ENCODE assay signal across 8 cellular contexts in genomic region chr6:106629103-106629858, GRCh38. TPM values are rescaled to one million over a fixed set of nuclear protein-coding genes. Genes with fewer than 3 reads are reported as not detected.
A peak's percentile ranks its signal among the peaks of the same experiment; 100 is the strongest.
DNase-seq lines count a peak whose midpoint lies in the region; ATAC-seq and TF ChIP-seq lines count a peak whose summit lies in the region.

Gene QRSL1, plus strand, starts transcription at chr6:106629578. Its CDS starts 104 bp downstream, at chr6:106629682.
A gene with protein sequence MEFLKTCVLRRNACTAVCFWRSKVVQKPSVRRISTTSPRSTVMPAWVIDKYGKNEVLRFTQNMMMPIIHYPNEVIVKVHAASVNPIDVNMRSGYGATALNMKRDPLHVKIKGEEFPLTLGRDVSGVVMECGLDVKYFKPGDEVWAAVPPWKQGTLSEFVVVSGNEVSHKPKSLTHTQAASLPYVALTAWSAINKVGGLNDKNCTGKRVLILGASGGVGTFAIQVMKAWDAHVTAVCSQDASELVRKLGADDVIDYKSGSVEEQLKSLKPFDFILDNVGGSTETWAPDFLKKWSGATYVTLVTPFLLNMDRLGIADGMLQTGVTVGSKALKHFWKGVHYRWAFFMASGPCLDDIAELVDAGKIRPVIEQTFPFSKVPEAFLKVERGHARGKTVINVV (minus strand): TSS chr6:106629498. CDS start chr6:106629021, 477 bp downstream.

- peak within 1 kb of the TSS; percentile 81 for H3K23ac ChIP-seq in IMR-90 (ENCODE audit: low read depth, low read length)

- H2BK15ac ChIP-seq in IMR-90 (ENCODE audit: low read depth, low read length): no peak within 1 kb of the TSS; the same call in 2 of the 3 replicates

- H3K36me3 ChIP-seq in IMR-90 (ENCODE audit: control insufficient read depth, insufficient read depth, low read length) (no peaks in the 10 kb centered on the region), mucosa of rectum (ENCODE audit: control insufficient read depth in 2 of 2, insufficient read depth in 2 of 2, low read length in 2 of 2) (no peaks in the 10 kb centered on the region)

- in situ Hi-C loops in IMR-90 (cut with MboI; ENCODE audit: low sequenced_read_pairs): no loop called here

- H2BK20ac ChIP-seq in IMR-90 (ENCODE audit: low read depth, low read length): no peak within 1 kb of the TSS

- H2AK9ac ChIP-seq in IMR-90 (replicated peaks; ENCODE audit: low read depth, low read length, poor library complexity): peak within 1 kb of the TSS; percentile 70

- TSS peak; percentile 97 for BruUV-seq in IMR-90 (replicated peaks; lab: Mats Ljungman, UMichigan)

- H4K5ac ChIP-seq in IMR-90 (ENCODE audit: low read depth, low read length): peak within 1 kb of the TSS; percentile 94

- H3K27me3 ChIP-seq in IMR-90 (ENCODE audit: control insufficient read depth, insufficient read depth, low read length) (no peaks in the 10 kb centered on the region), mucosa of rectum (ENCODE audit: control insufficient read depth in 2 of 2, insufficient read depth in 2 of 2, low read length in 2 of 2) (no peaks in the 10 kb centered on the region)

- H2BK120ac ChIP-seq in IMR-90 (ENCODE audit: low read depth, low read length): peak within 1 kb of the TSS; percentile 51

- H2BK5ac ChIP-seq in IMR-90 (ENCODE audit: low read depth, low read length, poor library complexity, severe bottlenecking): peak within 1 kb of the TSS; percentile 54

- H3K4me1 ChIP-seq in IMR-90 (ENCODE audit: control insufficient read depth, insufficient read depth, low read length) (peaks cover 6% of the 10 kb centered on the region), mucosa of rectum (ENCODE audit: control insufficient read depth in 2 of 2, insufficient read depth in 2 of 2, low read length in 2 of 2) (peaks cover 5 to 13% of the 10 kb centered on the region in 2 donors)

- intact Hi-C loops in IMR-90 (cut with micrococcal nuclease): loop anchor here (5.0 kb wide), 1 partner anchor 37 kb away; no protein-coding TSS in a partner anchor

- H4K8ac ChIP-seq in IMR-90 (ENCODE audit: low read depth in 2 of 2, low read length in 2 of 2): peak within 1 kb of the TSS; percentile 96 to 97

- H3K9ac ChIP-seq in IMR-90 (ENCODE audit: low read depth, low read length) (peak within 1 kb of the TSS; percentile 94), mucosa of rectum (ENCODE audit: low read depth in 1 of 2, low read length in 2 of 2) (peak within 1 kb of the TSS; percentile 91 to 92)

- H3K9me3 ChIP-seq in IMR-90 (ENCODE audit: control insufficient read depth, insufficient read depth, low read length) (no peaks in the 10 kb centered on the region), mucosa of rectum (ENCODE audit: control insufficient read depth in 2 of 2, low read length in 2 of 2) (no peaks in the 10 kb centered on the region)

- no peak within 1 kb of the TSS for H3K18ac ChIP-seq in IMR-90 (ENCODE audit: low read depth, low read length)

- peak within 1 kb of the TSS; percentile 71 for H4K91ac ChIP-seq in IMR-90 (ENCODE audit: insufficient read depth, low read depth, low read length)

- H3K27ac ChIP-seq in IMR-90 (ENCODE audit: insufficient read depth, low read length) (peak within 1 kb of the TSS; percentile 77), mucosa of rectum (ENCODE audit: low read depth in 2 of 2, low read length in 2 of 2) (peak within 1 kb of the TSS; percentile 79 to 83)

- 1% methylated on average over 25 of the region's 46 CpGs; no CpG with 5 or more reads in 1 of the 2 experiments for WGBS in IMR-90 (ENCODE audit: extremely low coverage in 2 of 2, insufficient read length in 1 of 2), 2 experiments

- POLR2A ChIA-PET in IMR-90 (lab: Charles Lee; ENCODE audit: unreplicated experiment): no interaction called here

- H3K9me1 ChIP-seq in IMR-90 (ENCODE audit: insufficient read depth, low read length): no peaks in the 10 kb centered on the region

- H3K4ac ChIP-seq in IMR-90 (ENCODE audit: low read depth, low read length): peak within 1 kb of the TSS; percentile 84

- TF ChIP-seq CTCF in IMR-90 (conservative IDR thresholded peaks at IDR 0.05; ENCODE audit: low read depth, low read length): no peak
- no peak for TF ChIP-seq CTCF in epithelial cell of proximal tubule (conservative IDR thresholded peaks at IDR 0.05; ENCODE audit: low read depth, low read length)

- H4K20me1 ChIP-seq in IMR-90 (ENCODE audit: insufficient read depth, low read length): peaks cover 2% of the 10 kb centered on the region; the same call in 1 of the 2 replicates

- CTCF ChIA-PET in IMR-90 (lab: Yijun Ruan, JAX): no interaction called here

- H3K79me1 ChIP-seq in IMR-90 (ENCODE audit: low read depth in 1 of 2, low read length in 2 of 2): peaks cover 12 to 30% of the 10 kb centered on the region in 2 experiments

- peak within 1 kb of the TSS; percentile 91 for H2AFZ ChIP-seq in IMR-90 (replicated peaks; ENCODE audit: low read length, poor library complexity)

- dilution Hi-C loops in IMR-90 (cut with HindIII; ENCODE audit: low sequenced_read_pairs, unreplicated experiment): no loop called here

- peak within 1 kb of the TSS; percentile 96 for H3K14ac ChIP-seq in IMR-90 (replicated peaks; ENCODE audit: low read depth, low read length)

- DNase-seq in DMS153 (lab: John Stamatoyannopoulos, UW) (peak; percentile 90), IMR-90 (peak; percentile 92), OCI-M2 (lab: John Stamatoyannopoulos, UW; ENCODE audit: unreplicated experiment) (peak; percentile 77), activated T-cell treated with anti-CD3 and anti-CD28 coated beads for 48 hours (ENCODE audit: low read depth) (peak; percentile 78), epithelial cell of proximal tubule (ENCODE audit: low read depth) (peak; percentile 67)
- peak; percentile 60 to 64 for DNase-seq in stimulated activated CD8-positive, alpha-beta memory T cell treated with anti-CD3 and anti-CD28 coated beads, Interleukin-4, amount 100 ng/mL, for 4 hours (ENCODE audit: low read depth in 2 of 2, low spot score in 1 of 2)

- peak within 1 kb of the TSS; percentile 85 for H3K4me3 ChIP-seq in IMR-90 (ENCODE audit: insufficient read depth, low read depth, low read length)
- H3K4me3 ChIP-seq in epithelial cell of proximal tubule (ENCODE audit: low read depth, low read length): peak within 1 kb of the TSS; percentile 99
- peak within 1 kb of the TSS; percentile 98 to 100 for H3K4me3 ChIP-seq in mucosa of rectum (ENCODE audit: low read length in 2 of 2)

- H3K4me2 ChIP-seq in IMR-90 (ENCODE audit: low read depth, low read length): peak within 1 kb of the TSS; percentile 85

- peak; percentile 63; the same call in 1 of the 2 replicates for TF ChIP-seq POLR2A in IMR-90 (IDR thresholded peaks at IDR 0.05; ENCODE audit: low read depth, low read length)

- 0 out of 2 replicates have a peak within 1 kb of the TSS, but pooled peaks have one; percentile 38 for H2AK5ac ChIP-seq in IMR-90 (ENCODE audit: low read depth, low read length)

- peak; percentile 80 for ATAC-seq in GM21529 (IDR thresholded peaks at IDR 0.05; ENCODE audit: unreplicated experiment)
- peak; percentile 95 for ATAC-seq in IMR-90 (ENCODE audit: low read depth)

- TF ChIP-seq RAD21 in IMR-90 (IDR thresholded peaks at IDR 0.05; ENCODE audit: low read length): no peak

- H3K56ac ChIP-seq in IMR-90 (ENCODE audit: extremely low read depth, insufficient read depth, low read length): peak within 1 kb of the TSS; percentile 90

TF ChIP-seq in IMR-90, 13 proteins besides CTCF, POLR2A, EP300 and RAD21:
- TF ChIP-seq MAZ (IDR thresholded peaks at IDR 0.05; ENCODE audit: borderline replicate concordance, low read depth, low read length): peak; percentile 55; the same call in 1 of the 2 replicates
- no peak for TF ChIP-seq BHLHE40 (IDR thresholded peaks at IDR 0.05; ENCODE audit: low read depth, low read length)
- TF ChIP-seq MXI1 (IDR thresholded peaks at IDR 0.05; ENCODE audit: borderline replicate concordance, low read depth, low read length): peak; percentile 78; the same call in 1 of the 2 replicates
- no peak for TF ChIP-seq RCOR1 (IDR thresholded peaks at IDR 0.05; ENCODE audit: insufficient replicate concordance, low read length)
- TF ChIP-seq FOS (IDR thresholded peaks at IDR 0.05; ENCODE audit: low read depth, low read length): peak; percentile 29; the same call in 1 of the 2 replicates
- no peak for TF ChIP-seq NFE2L2 (IDR thresholded peaks at IDR 0.05; ENCODE audit: low read depth, low read length)
- no peak for TF ChIP-seq CHD1 (IDR thresholded peaks at IDR 0.05; ENCODE audit: low read depth, low read length)
- TF ChIP-seq SMC3 (IDR thresholded peaks at IDR 0.05; ENCODE audit: low read depth, low read length): no peak

RNA-seq across cellular contexts. Expression of gene QRSL1, which starts in this region (rescaled TPM):
- total RNA-seq in IMR-90 (2012; rRNA removed) (10.6 and 10.9 TPM in 2 replicates), epithelial cell of proximal tubule (6.9 and 15.7 TPM in 2 replicates)
- polyA plus RNA-seq in IMR-90 (2012; rRNA removed): 4.7 and 6.1 TPM in 2 replicates
- polyA plus RNA-seq in IMR-90 (2012; cell fraction: cytosol; rRNA removed): 1.9 and 2.5 TPM in 2 replicates
- 2.9 and 8.0 TPM in 2 replicates for polyA plus RNA-seq in IMR-90 (2012; cell fraction: nucleus; rRNA removed; ENCODE audit: low replicate concordance)

RNA-seq across cellular contexts. Expression of the second gene that starts in this region (rescaled TPM):
- 9.9 and 11.7 TPM in 2 replicates for total RNA-seq in IMR-90 (2012; rRNA removed)
- polyA plus RNA-seq in IMR-90 (2012; rRNA removed): 4.9 and 5.7 TPM in 2 replicates
- 1.8 and 3.1 TPM in 2 replicates for polyA plus RNA-seq in IMR-90 (2012; cell fraction: cytosol; rRNA removed)
- polyA plus RNA-seq in IMR-90 (2012; cell fraction: nucleus; rRNA removed; ENCODE audit: low replicate concordance): 0.46 and 3.0 TPM in 2 replicates
- total RNA-seq in epithelial cell of proximal tubule: 6.9 and 12.1 TPM in 2 replicates

Comparison
In these comparisons a context has a peak if more than half of its experiments do, and no peak if none do; other contexts are left out.
1. Peak in every context shown above with its lines: DNase-seq, ATAC-seq, H3K4me3 ChIP-seq and H3K27ac ChIP-seq.